Comparison of ENCODE assay signal across 8 cellular contexts in the genomic region with DNA sequence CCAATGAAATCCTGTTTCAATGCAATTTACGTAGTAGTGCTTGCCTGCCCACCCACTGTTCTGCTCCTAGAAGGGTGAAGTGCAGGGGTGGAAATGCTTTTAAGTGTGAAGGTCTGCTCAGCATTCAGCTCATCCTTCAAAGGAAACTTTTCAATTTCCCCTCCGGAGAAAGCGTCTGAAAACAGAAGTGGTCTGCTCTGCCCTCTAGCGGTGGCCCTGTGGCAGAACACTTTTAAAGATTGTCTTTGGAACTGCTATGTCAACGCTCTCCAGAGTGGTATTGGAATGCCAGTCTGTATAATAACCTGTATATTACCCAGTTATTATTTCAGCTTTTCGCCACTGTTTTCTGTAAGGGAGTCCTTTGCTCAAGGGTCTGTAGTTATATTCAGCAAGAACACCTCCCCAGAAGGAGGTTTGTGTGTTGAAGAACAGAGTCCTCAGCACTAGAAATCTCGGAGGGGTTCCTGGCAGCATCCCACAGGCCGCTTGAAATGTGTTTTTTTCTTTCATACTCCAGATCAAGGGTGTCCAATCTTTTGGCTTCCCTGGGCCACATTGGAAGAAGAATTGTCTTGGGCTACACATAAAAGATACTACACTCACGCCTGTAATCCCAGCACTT.
DNase-seq lines count a peak whose midpoint lies in the region; ATAC-seq, FAIRE-seq and TF ChIP-seq lines count a peak whose summit lies in the region.

No MANE protein-coding gene starts in this region.

- no peaks in the 10 kb centered on the region for H3K27me3 ChIP-seq in BJ (ENCODE audit: control insufficient read depth, insufficient read depth, low read length)
- no peaks in the 10 kb centered on the region for H3K27me3 ChIP-seq in Karpas-422 (ENCODE audit: low read length)
- no peaks in the 10 kb centered on the region for H3K27me3 ChIP-seq in astrocyte (ENCODE audit: insufficient read depth, low read length)
- H3K27me3 ChIP-seq in iPS DF 6.9 (ENCODE audit: control insufficient read depth, insufficient read depth, low read length): no peaks in the 10 kb centered on the region

- POLR2A ChIA-PET in BJ (lab: Charles Lee): no interaction called here

- H3K4me1 Mint-ChIP-seq in astrocyte (ENCODE audit: low read depth, unreplicated experiment): peaks cover 33% of the 10 kb centered on the region

- CTCF ChIA-PET in BJ (lab: Yijun Ruan, JAX): interaction anchor here (0.6 to 16.6 kb wide), 42 partner anchors 9 to 930 kb away, joined by 3 to 254 read pairs (median 4); a partner anchor contains a TSS

- H4K20me1 ChIP-seq in Karpas-422 (ENCODE audit: insufficient read depth, low read depth, low read length) (no peaks in the 10 kb centered on the region), astrocyte (ENCODE audit: insufficient read depth, low read length) (no peaks in the 10 kb centered on the region)

- H3K36me3 ChIP-seq in BJ (ENCODE audit: control insufficient read depth, insufficient read depth, low read length) (no peaks in the 10 kb centered on the region), Karpas-422 (ENCODE audit: insufficient read depth, low read length) (no peaks in the 10 kb centered on the region), astrocyte (ENCODE audit: insufficient read depth, low read length) (no peaks in the 10 kb centered on the region), iPS DF 6.9 (ENCODE audit: control insufficient read depth, insufficient read depth, low read length) (no peaks in the 10 kb centered on the region)

- no peaks in the 10 kb centered on the region for H3K9me2 ChIP-seq in Karpas-422 (replicated peaks; ENCODE audit: insufficient read depth, low read length)

- H2AFZ ChIP-seq in Karpas-422 (ENCODE audit: low read length) (no peak overlapping the region), astrocyte (ENCODE audit: low read depth, low read length) (peak overlapping the region; percentile 51)

- WGBS in iPS DF 6.9 (ENCODE audit: insufficient coverage, insufficient read length): no CpG with 5 or more reads among the region's 9 CpGs

- no peak overlapping the region for H3K9ac ChIP-seq in Karpas-422 (ENCODE audit: low read length)
- peak overlapping the region; percentile 33 for H3K9ac ChIP-seq in astrocyte (ENCODE audit: low read length)

- intact Hi-C loops in posterior vena cava (cut with DNase I): loop anchor here (5.0 kb wide), 2 partner anchors 226 to 231 kb away; no protein-coding TSS in a partner anchor

- H3K79me2 ChIP-seq in Karpas-422 (ENCODE audit: low read length): no peaks in the 10 kb centered on the region
- no peaks in the 10 kb centered on the region for H3K79me2 ChIP-seq in astrocyte (ENCODE audit: insufficient read depth, low read length)

- peak; percentile 66 for ATAC-seq in GM18907 (IDR thresholded peaks at IDR 0.05; ENCODE audit: unreplicated experiment)

- H3K27ac Mint-ChIP-seq in astrocyte (ENCODE audit: unreplicated experiment): peak overlapping the region; percentile 97

- FAIRE-seq in astrocyte (lab: Jason Lieb, UNC): no peak

- H3K4me2 ChIP-seq in Karpas-422 (ENCODE audit: low read depth, low read length, poor library complexity, severe bottlenecking): no peak overlapping the region
- peak overlapping the region; percentile 67 for H3K4me2 ChIP-seq in astrocyte (ENCODE audit: low read length)

- no peaks in the 10 kb centered on the region for H3K27me3 Mint-ChIP-seq in astrocyte (ENCODE audit: low read depth, unreplicated experiment)

- DNase-seq in BJ (ENCODE audit: low read depth) (no peak), Karpas-422 (peak; percentile 74), SW480 (ENCODE audit: low spot score) (peak; percentile 36), astrocyte (ENCODE audit: low read depth) (no peak), iPS DF 6.9 (ENCODE audit: low read depth, low spot score) (peak; percentile 33), posterior vena cava (ENCODE audit: low spot score) (no peak)
- DNase-seq in stimulated activated CD4-positive, alpha-beta T cell treated with anti-CD3 and anti-CD28 coated beads, Interleukin-12 subunit alpha, Interleukin-12 subunit beta, amount 100 ng/mL, for 4 hours: peak; percentile 45

- TF ChIP-seq CTCF in BJ (IDR thresholded peaks at IDR 0.05; ENCODE audit: insufficient read depth, low read depth, low read length) (peak; percentile 95), astrocyte (IDR thresholded peaks at IDR 0.05; ENCODE audit: insufficient read depth, low read depth, low read length) (peak; percentile 97)

- H3K27ac ChIP-seq in Karpas-422 (ENCODE audit: low read length) (no peak overlapping the region), astrocyte (ENCODE audit: low read depth, low read length) (peak overlapping the region; percentile 15), iPS DF 6.9 (ENCODE audit: low read length) (no peak overlapping the region)

- H3K4me3 Mint-ChIP-seq in astrocyte (ENCODE audit: unreplicated experiment): no peak overlapping the region

- H3K9me3 ChIP-seq in Karpas-422 (ENCODE audit: low read length) (no peaks in the 10 kb centered on the region), astrocyte (ENCODE audit: insufficient read depth, low read depth, low read length) (no peaks in the 10 kb centered on the region), iPS DF 6.9 (ENCODE audit: control insufficient read depth, insufficient read depth, low read length) (no peaks in the 10 kb centered on the region)

- no peaks in the 10 kb centered on the region for H3K9me3 Mint-ChIP-seq in astrocyte (ENCODE audit: unreplicated experiment)

- no peaks in the 10 kb centered on the region for H3K36me3 Mint-ChIP-seq in astrocyte (ENCODE audit: low read depth, unreplicated experiment)

- H3K4me3 ChIP-seq in BJ (ENCODE audit: low read depth, low read length) (no peak overlapping the region), Karpas-422 (ENCODE audit: low read length) (no peak overlapping the region), astrocyte (ENCODE audit: insufficient read depth, low read depth, low read length) (no peak overlapping the region), iPS DF 6.9 (ENCODE audit: low read length) (no peak overlapping the region)

- H3K4me1 ChIP-seq in Karpas-422 (ENCODE audit: low read length): no peaks in the 10 kb centered on the region
- H3K4me1 ChIP-seq in astrocyte (ENCODE audit: insufficient read depth, low read length): peaks cover 10% of the 10 kb centered on the region
- H3K4me1 ChIP-seq in iPS DF 6.9 (ENCODE audit: control insufficient read depth, insufficient read depth, low read length): peaks cover 3% of the 10 kb centered on the region; the same call in 1 of the 2 replicates

Comparison
In these comparisons a context has a peak if more than half of its experiments do, and no peak if none do; other contexts are left out.
1. DNase-seq: peak in Karpas-422 (single experiment), SW480 (single experiment), iPS DF 6.9 (single experiment) and stimulated activated CD4-positive, alpha-beta T cell treated with anti-CD3 and anti-CD28 coated beads, Interleukin-12 subunit alpha, Interleukin-12 subunit beta, amount 100 ng/mL, for 4 hours (single experiment); none in BJ (single experiment), astrocyte (single experiment) and posterior vena cava (single experiment).